9 cellular contexts compared by ENCODE assay signal in the genomic region with DNA sequence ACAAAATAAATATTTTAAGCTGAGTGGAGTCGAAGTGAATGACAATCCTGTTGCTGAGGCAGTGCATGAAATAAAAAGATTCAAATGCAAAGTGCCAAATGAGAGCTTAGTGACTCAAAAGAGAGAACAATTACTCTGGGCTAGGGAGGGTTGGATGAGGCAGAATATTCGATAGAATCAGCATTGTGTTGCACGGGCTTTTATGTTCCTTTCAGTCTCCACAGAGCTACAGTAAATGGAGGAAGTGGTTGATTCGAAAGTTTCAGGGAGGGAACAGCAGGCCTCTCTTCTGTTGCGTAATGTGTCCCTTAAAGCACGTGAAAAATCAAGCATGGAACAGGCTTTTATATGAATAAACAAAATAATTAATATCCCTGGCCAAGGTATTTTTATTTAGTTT.
DNase-seq lines count a peak whose midpoint lies in the region; ATAC-seq lines count a peak whose summit lies in the region.
"Had no signal": no experiment of that assay in that cellular context is flagged by ENCODE, and none has a peak within 500 bp of the region (broad histone marks: within the 10 kb centered on the region; RNA-seq: fewer than 3 reads in every experiment).

No MANE protein-coding gene starts in this region.

- no peak for DNase-seq in activated naive CD8-positive, alpha-beta T cell treated with anti-CD3 and anti-CD28 coated beads, Interleukin-2, amount 50 U/mL, for 24 hours
- DNase-seq in NCI-H748 (lab: John Stamatoyannopoulos, UW; ENCODE audit: unreplicated experiment) (no peak), immature natural killer cell (no peak), DMS 273 (lab: John Stamatoyannopoulos, UW; ENCODE audit: unreplicated experiment) (no peak)
- DNase-seq: naive B cell had no signal

- no peaks in the 10 kb centered on the region for H3K27me3 Mint-ChIP-seq in activated naive CD8-positive, alpha-beta T cell treated with anti-CD3 and anti-CD28 coated beads, Interleukin-2, amount 50 U/mL, for 24 hours
- H3K27me3 Mint-ChIP-seq in immature natural killer cell (ENCODE audit: low read depth in 3 of 3) = peaks cover 0 to 2% (median 0%) of the 10 kb centered on the region in 3 donors
- H3K27me3 Mint-ChIP-seq: naive B cell had no signal

- H3K4me3 Mint-ChIP-seq in activated naive CD8-positive, alpha-beta T cell treated with anti-CD3 and anti-CD28 coated beads, Interleukin-2, amount 50 U/mL, for 24 hours = no peak overlapping the region
- H3K4me3 Mint-ChIP-seq in immature natural killer cell = no peak overlapping the region
- H3K4me3 Mint-ChIP-seq: naive B cell had no signal

- H3K9me3 Mint-ChIP-seq in activated naive CD8-positive, alpha-beta T cell treated with anti-CD3 and anti-CD28 coated beads, Interleukin-2, amount 50 U/mL, for 24 hours = peaks cover 4% of the 10 kb centered on the region
- peaks cover 0 to 2% (median 0%) of the 10 kb centered on the region in 6 donors for H3K9me3 Mint-ChIP-seq in immature natural killer cell

- H3K27ac Mint-ChIP-seq in activated naive CD8-positive, alpha-beta T cell treated with anti-CD3 and anti-CD28 coated beads, Interleukin-2, amount 50 U/mL, for 24 hours = no peak overlapping the region
- no peak overlapping the region for H3K27ac Mint-ChIP-seq in immature natural killer cell
- H3K27ac Mint-ChIP-seq: naive B cell had no signal

- H3K36me3 Mint-ChIP-seq in activated naive CD8-positive, alpha-beta T cell treated with anti-CD3 and anti-CD28 coated beads, Interleukin-2, amount 50 U/mL, for 24 hours (ENCODE audit: low read depth) = no peaks in the 10 kb centered on the region
- no peaks in the 10 kb centered on the region for H3K36me3 Mint-ChIP-seq in immature natural killer cell
- H3K36me3 Mint-ChIP-seq: naive B cell had no signal

- peak; percentile 100 for ATAC-seq in GM18858 (IDR thresholded peaks at IDR 0.05; ENCODE audit: unreplicated experiment)
- ATAC-seq in GM21529 (IDR thresholded peaks at IDR 0.05; ENCODE audit: unreplicated experiment) = peak; percentile 91
- peak; percentile 94 for ATAC-seq in HG03442 (IDR thresholded peaks at IDR 0.05; ENCODE audit: unreplicated experiment)
- peak; percentile 59 for ATAC-seq in activated naive CD8-positive, alpha-beta T cell treated with anti-CD3 and anti-CD28 coated beads, Interleukin-2, amount 50 U/mL, for 24 hours
- no peak for ATAC-seq in GM21723 (IDR thresholded peaks at IDR 0.05; ENCODE audit: unreplicated experiment)

- H3K4me1 Mint-ChIP-seq in activated naive CD8-positive, alpha-beta T cell treated with anti-CD3 and anti-CD28 coated beads, Interleukin-2, amount 50 U/mL, for 24 hours = peaks cover 7% of the 10 kb centered on the region
- H3K4me1 Mint-ChIP-seq in immature natural killer cell = no peaks in the 10 kb centered on the region
